Comparison of ENCODE assay signal across 8 cellular contexts in genomic region chr20:63955281-63955845, GRCh38. TPM values are rescaled to one million over a fixed set of nuclear protein-coding genes. Genes with fewer than 3 reads are reported as not detected.
A peak's percentile ranks its signal among the peaks of the same experiment; 100 is the strongest.
DNase-seq lines count a peak whose midpoint lies in the region; ATAC-seq and TF ChIP-seq lines count a peak whose summit lies in the region.

No MANE protein-coding gene starts in this region.

- no peak for TF ChIP-seq RAD21 in HCT116 (IDR thresholded peaks at IDR 0.05; ENCODE audit: low read depth)

- no TSS peak for BruUV-seq in HCT116 (replicated peaks; lab: Mats Ljungman, UMichigan)

- H4K20me1 ChIP-seq in HCT116 (ENCODE audit: insufficient read depth) (no peaks in the 10 kb centered on the region), OCI-LY3 (ENCODE audit: insufficient read depth, low read length) (peaks cover 38% of the 10 kb centered on the region)

- DNase-seq in NCI-H1436 (lab: John Stamatoyannopoulos, UW) (peak; percentile 51), NCI-H1436 treated with DMSO at 0.1 percent for 48 hours (lab: John Stamatoyannopoulos, UW) (no peak), HCT116 (ENCODE audit: low read depth, low spot score) (no peak), right atrium auricular region (ENCODE audit: low spot score) (no peak), putamen (ENCODE audit: low spot score) (peak; percentile 48), dedifferentiated amniotic fluid mesenchymal stem cell (ENCODE audit: extremely low spot score) (no peak)

- no peaks in the 10 kb centered on the region for H3K27me3 ChIP-seq in HCT116 (ENCODE audit: insufficient read depth, low read length)
- no peaks in the 10 kb centered on the region for H3K27me3 ChIP-seq in OCI-LY3 (ENCODE audit: low read depth, low read length)
- H3K27me3 ChIP-seq in right atrium auricular region: no peaks in the 10 kb centered on the region

- H3K9me3 ChIP-seq in HCT116 (ENCODE audit: control insufficient read depth in 1 of 2, insufficient read depth in 1 of 2, low read depth in 1 of 2, low read length in 2 of 2): no peaks in the 10 kb centered on the region
- no peaks in the 10 kb centered on the region for H3K9me3 ChIP-seq in OCI-LY3 (ENCODE audit: insufficient read depth, low read length)
- H3K9me3 ChIP-seq in right atrium auricular region: no peaks in the 10 kb centered on the region

- CTCF ChIA-PET in HCT116 (lab: Charles Lee): no interaction called here

- TF ChIP-seq CTCF in HCT116 (IDR thresholded peaks at IDR 0.05 in 2 of 3, conservative IDR thresholded peaks at IDR 0.05 in 1 of 3; ENCODE audit: borderline replicate concordance in 1 of 3, insufficient read depth in 1 of 3, low read depth in 2 of 3, low read length in 2 of 3): peak in 2 of 3 experiments; percentile 42 to 43; a peak in 4 of 6 replicates
- TF ChIP-seq CTCF in OCI-LY3 (IDR thresholded peaks at IDR 0.05; ENCODE audit: low read depth, low read length): peak; percentile 51
- TF ChIP-seq CTCF in right atrium auricular region (IDR thresholded peaks at IDR 0.05): peak; percentile 32 to 69

- H3K4me1 ChIP-seq in HCT116 (ENCODE audit: control insufficient read depth in 1 of 2, insufficient read depth in 2 of 2, low read length in 2 of 2): peaks cover 17 to 60% of the 10 kb centered on the region in 2 experiments; a peak in 3 of 4 replicates
- H3K4me1 ChIP-seq in OCI-LY3 (ENCODE audit: low read length): peaks cover 17% of the 10 kb centered on the region
- H3K4me1 ChIP-seq in right atrium auricular region: peaks cover 0 to 68% of the 10 kb centered on the region in 2 donors

- TF ChIP-seq POLR2A in HCT116 (IDR thresholded peaks at IDR 0.05; ENCODE audit: borderline replicate concordance, extremely low read depth, insufficient read depth, insufficient read length): no peak

- no peak overlapping the region for H2AFZ ChIP-seq in HCT116 (ENCODE audit: low read depth, low read length, poor library complexity, severe bottlenecking)
- H2AFZ ChIP-seq in OCI-LY3 (ENCODE audit: low read depth, low read length): no peak overlapping the region

- H3K36me3 ChIP-seq in HCT116 (ENCODE audit: control insufficient read depth in 1 of 2, insufficient read depth in 2 of 2, low read length in 2 of 2) (no peaks in the 10 kb centered on the region; a peak in 1 of 4 replicates), OCI-LY3 (replicated peaks; ENCODE audit: low read depth, low read length) (peaks cover 6% of the 10 kb centered on the region), right atrium auricular region (peaks cover 10% of the 10 kb centered on the region)

- POLR2A ChIA-PET in HCT116 (lab: Charles Lee): no interaction called here

- H3K4me2 ChIP-seq in HCT116 (ENCODE audit: low read length): peak overlapping the region; percentile 96
- H3K4me2 ChIP-seq in OCI-LY3 (ENCODE audit: low read length): peak overlapping the region; percentile 72

- RAD21 ChIA-PET in HCT116 (lab: Charles Lee; ENCODE audit: low non-redundant PET in 1 of 2, low total read pairs in 2 of 2, uncharacterized antibody in 2 of 2, unreplicated experiment in 2 of 2): no interaction called here

- intact Hi-C loops in HCT116 (cut with micrococcal nuclease): loop anchor here (5.0 kb wide), 1 partner anchor 258 kb away; the partner anchor contains the start of gene TNFRSF6B

- H3K4me3 ChIP-seq in HCT116 (replicated peaks in 1 of 2; ENCODE audit: low read depth in 1 of 2, low read length in 2 of 2) (peak overlapping the region; percentile 90 to 96), OCI-LY3 (ENCODE audit: low read length) (peak overlapping the region; percentile 86), right atrium auricular region (peak overlapping the region; percentile 91 to 98)

- H3K27ac ChIP-seq in HCT116 (ENCODE audit: low read depth, low read length) (peak overlapping the region; percentile 99), OCI-LY3 (ENCODE audit: low read length) (peak overlapping the region; percentile 58), angular gyrus (ENCODE audit: low read depth, low read length) (peak overlapping the region; percentile 88), right atrium auricular region (peak overlapping the region; percentile 88 to 98)

- peaks cover 58% of the 10 kb centered on the region for H3K79me2 ChIP-seq in HCT116 (ENCODE audit: insufficient read depth, low read length)
- peaks cover 53% of the 10 kb centered on the region for H3K79me2 ChIP-seq in OCI-LY3 (ENCODE audit: low read length)

- H3K9ac ChIP-seq in HCT116 (ENCODE audit: low read length) (peak overlapping the region; percentile 96), OCI-LY3 (ENCODE audit: low read length) (peak overlapping the region; percentile 93)

- peak; percentile 18; the same call in 1 of the 2 replicates for ATAC-seq in HCT116

- no peaks in the 10 kb centered on the region for H3K9me2 ChIP-seq in HCT116 (ENCODE audit: insufficient read depth)

TF ChIP-seq in HCT116, 20 proteins besides CTCF, POLR2A, EP300 and RAD21 (continues in another document):
- TF ChIP-seq EGR1 (IDR thresholded peaks at IDR 0.05; ENCODE audit: low read depth) (no peak), YY1 (IDR thresholded peaks at IDR 0.05; ENCODE audit: extremely low read depth, insufficient replicate concordance, low read depth, low read length) (no peak), ZBTB33 (IDR thresholded peaks at IDR 0.05; ENCODE audit: extremely low read depth, insufficient replicate concordance, low read length) (no peak), EZH2 (IDR thresholded peaks at IDR 0.05) (no peak), TCF7L2 (IDR thresholded peaks at IDR 0.05; ENCODE audit: borderline replicate concordance, extremely low read depth, insufficient read depth, insufficient read length) (peak; percentile 47), ZFX (IDR thresholded peaks at IDR 0.05) (no peak), FOSL1 (IDR thresholded peaks at IDR 0.05; ENCODE audit: low read depth) (no peak), REST (IDR thresholded peaks at IDR 0.05; ENCODE audit: low read depth) (no peak), ELF1 (IDR thresholded peaks at IDR 0.05; ENCODE audit: borderline replicate concordance, low read depth) (no peak), CEBPB (IDR thresholded peaks at IDR 0.05; ENCODE audit: low read depth) (no peak), MAX (IDR thresholded peaks at IDR 0.05) (no peak), ZNF274 (IDR thresholded peaks at IDR 0.05; ENCODE audit: low read depth, low read length) (no peak), POLR2AphosphoS5 (IDR thresholded peaks at IDR 0.05; ENCODE audit: low read depth, low read length) (peak; percentile 33; the same call in 1 of the 2 replicates), SP1 (IDR thresholded peaks at IDR 0.05; ENCODE audit: low read depth) (no peak), CBX3 (IDR thresholded peaks at IDR 0.05; ENCODE audit: low read depth) (no peak), EZH2phosphoT487 (IDR thresholded peaks at IDR 0.05; ENCODE audit: borderline replicate concordance) (no peak)

RNA-seq across cellular contexts. Expression of gene UCKL1, which starts 0.9 kb away (rescaled TPM):
- total RNA-seq in HCT116 (2021; ENCODE audit: unreplicated experiment) (54.2 TPM), right atrium auricular region (10 to 100 TPM; 25.9 to 27.6 TPM)
- polyA plus RNA-seq in HCT116 (2012): 67.3 and 79.7 TPM in 2 replicates

RNA-seq across cellular contexts. Expression of gene ZNF512B, which starts 14.4 kb away (rescaled TPM):
- 10.3 TPM for total RNA-seq in HCT116 (2021; ENCODE audit: unreplicated experiment)
- 5.6 and 6.2 TPM in 2 replicates for polyA plus RNA-seq in HCT116 (2012)
- total RNA-seq in right atrium auricular region: 1 to 10 TPM; 7.0 to 8.3 TPM

RNA-seq across cellular contexts. Expression of gene SAMD10, which starts 24.1 kb away (rescaled TPM):
- total RNA-seq in HCT116 (2021; ENCODE audit: unreplicated experiment) (4.2 TPM), right atrium auricular region (1 to 10 TPM; 3.1 to 3.7 TPM)
- 3.1 and 3.9 TPM in 2 replicates for polyA plus RNA-seq in HCT116 (2012)

RNA-seq across cellular contexts. Expression of gene PRPF6, which starts 25.6 kb away (rescaled TPM):
- 74.9 TPM for total RNA-seq in HCT116 (2021; ENCODE audit: unreplicated experiment)
- polyA plus RNA-seq in HCT116 (2012): 70.4 and 75.7 TPM in 2 replicates
- 10 to 100 TPM; 32.9 to 43.6 TPM for total RNA-seq in right atrium auricular region

Comparison
In these comparisons a context has a peak if more than half of its experiments do, and no peak if none do; other contexts are left out.
1. DNase-seq: peak in NCI-H1436 (single experiment) and putamen (single experiment); none in NCI-H1436 treated with DMSO at 0.1 percent for 48 hours (single experiment), HCT116 (single experiment), right atrium auricular region (single experiment) and dedifferentiated amniotic fluid mesenchymal stem cell (single experiment).
2. Peak in every context shown above with its lines, with median percentiles within 50 percentile points of each other: H3K27ac ChIP-seq, H3K4me3 ChIP-seq and CTCF ChIP-seq.